Comparison of ENCODE assay signal across 8 cellular contexts in the genomic region with DNA sequence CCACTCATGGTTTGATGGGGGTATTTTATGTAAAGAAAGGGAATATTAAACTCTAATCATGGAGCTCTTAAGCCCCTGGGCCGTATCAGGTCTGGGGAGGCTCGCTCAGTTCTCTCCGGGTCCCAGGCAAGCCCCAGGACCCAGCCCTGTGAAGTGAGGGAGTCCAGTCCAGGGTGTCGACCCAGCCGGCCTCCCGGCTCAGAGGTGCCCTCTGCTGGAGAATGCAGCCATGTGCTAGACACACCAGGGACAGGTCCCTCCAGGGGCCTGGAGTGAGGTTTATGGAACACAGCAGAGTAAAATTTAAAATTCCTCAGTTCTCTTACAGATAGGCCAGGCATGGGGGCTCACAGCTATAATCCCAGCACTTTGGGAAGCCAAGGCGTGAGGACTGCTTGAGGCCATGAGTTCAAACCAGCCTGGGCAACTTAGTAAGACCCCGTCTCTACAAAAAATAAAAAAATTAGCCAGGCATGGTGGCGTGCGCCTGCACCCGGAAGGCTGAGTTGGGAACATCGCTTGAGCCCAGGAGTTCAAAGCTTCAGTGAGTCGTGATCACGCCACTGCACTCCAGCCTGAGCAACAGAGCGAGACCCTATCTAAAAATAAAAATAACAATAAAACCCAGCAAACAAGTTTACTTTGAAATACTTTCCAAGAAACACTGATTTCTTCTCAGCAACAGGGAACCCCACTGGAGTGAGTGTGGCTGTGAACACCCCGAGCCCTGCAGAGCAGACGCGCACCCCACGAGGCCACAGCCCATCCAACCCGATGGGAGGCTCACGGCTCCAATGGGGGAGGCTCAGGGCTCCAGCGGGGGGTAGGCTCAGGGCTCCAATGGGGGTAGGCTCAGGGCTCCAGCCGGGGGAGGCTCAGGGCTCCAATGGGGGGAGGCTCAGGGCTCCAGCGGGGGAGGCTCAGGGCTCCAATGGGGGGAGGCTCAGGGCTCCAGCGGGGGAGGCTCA.
A peak's percentile ranks its signal among the peaks of the same experiment; 100 is the strongest.
DNase-seq lines count a peak whose midpoint lies in the region; ATAC-seq lines count a peak whose summit lies in the region.

No MANE protein-coding gene starts in this region.

- H3K4me1 ChIP-seq in SJCRH30 = no peaks in the 10 kb centered on the region

- no peak overlapping the region for H3K4me3 ChIP-seq in SJCRH30

- ATAC-seq in HG03342 (IDR thresholded peaks at IDR 0.05; ENCODE audit: unreplicated experiment) (peak; percentile 51), GM21515 (IDR thresholded peaks at IDR 0.05; ENCODE audit: unreplicated experiment) (no peak)

- H3K27me3 ChIP-seq in SJCRH30 = no peaks in the 10 kb centered on the region

- no peaks in the 10 kb centered on the region for H3K9me3 ChIP-seq in SJCRH30 (replicated peaks)

- no peak overlapping the region for H3K27ac ChIP-seq in SJCRH30

- peaks cover 48% of the 10 kb centered on the region for H3K36me3 ChIP-seq in SJCRH30

- peak; percentile 13 for DNase-seq in COR-L47 (lab: John Stamatoyannopoulos, UW)
- peak; percentile 82 to 87 for DNase-seq in SJCRH30
- peak; percentile 63 for DNase-seq in activated gamma-delta T cell treated with Interleukin-2 at 50 U/mL for 16 hours
- peak; percentile 47 for DNase-seq in globus pallidus (ENCODE audit: low spot score)
- peak; percentile 52 for DNase-seq in pons (ENCODE audit: low spot score)
- peak; percentile 74 for DNase-seq in ureter (ENCODE audit: low spot score)

Comparison
In these comparisons a context has a peak if more than half of its experiments do, and no peak if none do; other contexts are left out.
1. DNase-seq: peak in every context shown above with its lines; median percentile 84 in SJCRH30; 74 in ureter; 63 in activated gamma-delta T cell treated with Interleukin-2 at 50 U/mL for 16 hours; 52 in pons; 47 in globus pallidus; 13 in COR-L47.